ENCODE assay signal across 13 cellular contexts in the genomic region with DNA sequence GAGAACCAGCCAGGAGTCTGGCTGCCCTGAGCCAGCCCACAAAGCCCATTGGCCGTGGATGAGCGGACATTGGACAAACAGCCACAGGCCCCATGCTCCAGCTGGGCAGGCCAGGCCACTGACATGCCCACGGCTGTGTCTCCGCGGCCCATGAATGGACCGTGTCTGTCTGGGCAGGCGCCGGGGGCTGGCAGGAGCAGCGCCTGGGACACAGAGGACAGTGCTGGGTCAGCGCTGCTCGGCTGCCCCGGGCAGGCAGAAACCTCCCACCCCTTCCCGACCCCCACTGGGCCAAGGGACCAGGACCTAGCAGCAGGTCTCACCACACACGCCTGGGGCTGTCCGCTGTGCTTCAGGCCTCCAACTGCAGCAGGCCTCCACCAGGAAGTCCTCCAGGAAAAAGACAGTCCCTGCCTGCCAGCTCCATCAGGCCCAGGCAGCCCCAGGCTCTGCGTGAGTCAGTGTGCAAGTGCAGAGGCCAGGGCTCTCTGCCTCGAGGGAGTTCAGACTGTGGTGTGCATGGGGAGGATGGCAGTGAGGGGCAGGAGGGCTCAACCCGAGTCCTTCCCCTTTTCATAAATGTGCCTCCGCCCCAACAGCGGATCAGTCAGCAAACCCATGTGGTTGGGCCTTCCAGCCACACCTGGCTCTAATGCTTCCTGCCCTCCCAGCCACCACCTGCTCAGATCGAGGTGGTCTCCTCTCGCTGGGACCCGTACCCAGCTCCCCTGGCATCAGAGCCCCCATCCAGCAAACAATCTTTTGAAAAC. TPM values are rescaled to one million over a fixed set of nuclear protein-coding genes. Genes with fewer than 3 reads are reported as not detected.
DNase-seq lines count a peak whose midpoint lies in the region; ATAC-seq and TF ChIP-seq lines count a peak whose summit lies in the region.
"Had no signal": no experiment of that assay in that cellular context is flagged by ENCODE, and none has a peak within 500 bp of the region (broad histone marks: within the 10 kb centered on the region; RNA-seq: fewer than 3 reads in every experiment).

No MANE protein-coding gene starts in this region.

- DNase-seq in T1000 (lab: John Stamatoyannopoulos, UW), result peak; percentile 68
- peak; percentile 31 to 86 (median 70) for DNase-seq in head of caudate nucleus
- no peak for DNase-seq in sciatic nerve (ENCODE audit: low spot score)
- DNase-seq in smooth muscle cell (lab: John Stamatoyannopoulos, UW; ENCODE audit: unreplicated experiment), result no peak
- DNase-seq in activated CD4-positive, CD25-positive, alpha-beta regulatory T cell (lab: John Stamatoyannopoulos, UW), result no peak
- DNase-seq in NCI-H82 (lab: John Stamatoyannopoulos, UW), result no peak
- no peak for DNase-seq in hepatocyte (ENCODE audit: low spot score)
- DNase-seq: DND-41, glutamatergic neuron, NCI-H345 had no signal

- H2AFZ ChIP-seq in smooth muscle cell (ENCODE audit: low read depth), result no peak overlapping the region
- no peak overlapping the region for H2AFZ ChIP-seq in hepatocyte

- TF ChIP-seq CTCF in smooth muscle cell (IDR thresholded peaks at IDR 0.05; ENCODE audit: borderline replicate concordance, insufficient read depth, poor library complexity, severe bottlenecking) (no peak), hepatocyte (IDR thresholded peaks at IDR 0.05; ENCODE audit: poor library complexity) (no peak)

- H3K79me2 ChIP-seq in smooth muscle cell (ENCODE audit: low read depth) (no peaks in the 10 kb centered on the region), hepatocyte (no peaks in the 10 kb centered on the region)

- no peaks in the 10 kb centered on the region for H3K36me3 ChIP-seq in HUES6 (ENCODE audit: control insufficient read depth, insufficient read depth, low read length)
- no peaks in the 10 kb centered on the region for H3K36me3 ChIP-seq in smooth muscle cell (ENCODE audit: low read depth)
- H3K36me3 ChIP-seq in hepatocyte (replicated peaks; ENCODE audit: insufficient read depth, low read depth), result no peaks in the 10 kb centered on the region
- H3K36me3 ChIP-seq: cardiac muscle cell, thoracic aorta had no signal

- no peaks in the 10 kb centered on the region for H3F3A ChIP-seq in smooth muscle cell (ENCODE audit: low read depth)

- WGBS in smooth muscle cell (ENCODE audit: low lambda C conversion rate), result 77% methylated on average over 23 of the region's 23 CpGs
- 81% methylated on average over 23 of the region's 23 CpGs for WGBS in hepatocyte (ENCODE audit: low lambda C conversion rate, missing lambda C conversion rate)

- ATAC-seq in sciatic nerve, result peak; percentile 28

- no peaks in the 10 kb centered on the region for H4K20me1 ChIP-seq in smooth muscle cell (ENCODE audit: low read depth)
- no peaks in the 10 kb centered on the region for H4K20me1 ChIP-seq in hepatocyte (ENCODE audit: insufficient read depth, poor library complexity, severe bottlenecking)

- H3K27me3 ChIP-seq in HUES6 (ENCODE audit: control insufficient read depth, insufficient read depth, low read length) (no peaks in the 10 kb centered on the region), smooth muscle cell (ENCODE audit: low read depth) (no peaks in the 10 kb centered on the region), hepatocyte (no peaks in the 10 kb centered on the region)
- H3K27me3 ChIP-seq: cardiac muscle cell had no signal

- H3K9me2 ChIP-seq in hepatocyte (replicated peaks; ENCODE audit: insufficient read depth), result no peaks in the 10 kb centered on the region

- intact Hi-C loops in head of caudate nucleus (cut with DNase I) (no loop called here), sciatic nerve (cut with DNase I) (no loop called here)

- H3K4me3 ChIP-seq in HUES6 (ENCODE audit: low read depth, low read length) (no peak overlapping the region), smooth muscle cell (no peak overlapping the region), hepatocyte (no peak overlapping the region)
- H3K4me3 ChIP-seq: cardiac muscle cell, thoracic aorta had no signal

- H3K27ac ChIP-seq in HUES6 (ENCODE audit: low read depth, low read length), result no peak overlapping the region
- no peak overlapping the region for H3K27ac ChIP-seq in smooth muscle cell (ENCODE audit: low read depth)
- no peak overlapping the region for H3K27ac ChIP-seq in hepatocyte
- H3K27ac ChIP-seq: cardiac muscle cell, thoracic aorta had no signal

- peak overlapping the region; percentile 7 for H3K9ac ChIP-seq in HUES6 (ENCODE audit: low read length)
- H3K9ac ChIP-seq in smooth muscle cell (ENCODE audit: low read depth), result no peak overlapping the region

- H3K9me3 ChIP-seq in HUES6 (ENCODE audit: control insufficient read depth, insufficient read depth, low read depth, low read length) (no peaks in the 10 kb centered on the region), smooth muscle cell (replicated peaks; ENCODE audit: low read depth) (no peaks in the 10 kb centered on the region), hepatocyte (ENCODE audit: low read depth) (no peaks in the 10 kb centered on the region)
- H3K9me3 ChIP-seq: thoracic aorta had no signal

- H3K4me1 ChIP-seq in HUES6 (ENCODE audit: control insufficient read depth, insufficient read depth, low read length) (peaks cover 54% of the 10 kb centered on the region), smooth muscle cell (ENCODE audit: low read depth) (peaks cover 35% of the 10 kb centered on the region), hepatocyte (ENCODE audit: insufficient read depth) (peaks cover 36% of the 10 kb centered on the region)

- H3K4me2 ChIP-seq in smooth muscle cell (no peak overlapping the region), hepatocyte (no peak overlapping the region)

RNA-seq across cellular contexts. Expression of a gene that starts 17.2 kb away (rescaled TPM):
- total RNA-seq in sciatic nerve (5.4 TPM), smooth muscle cell (6.4 and 6.6 TPM in 2 replicates), hepatocyte (70.0 and 82.0 TPM in 2 replicates)
- polyA plus RNA-seq in smooth muscle cell (13.6 and 15.1 TPM in 2 replicates), hepatocyte (99.8 and 132 TPM in 2 replicates)

RNA-seq across cellular contexts. Expression of a gene that starts 54.6 kb away (rescaled TPM):
- total RNA-seq in sciatic nerve (9.9 TPM), smooth muscle cell (4.0 and 19.4 TPM in 2 replicates), hepatocyte (9.3 and 10.5 TPM in 2 replicates)
- polyA plus RNA-seq in smooth muscle cell (12.5 and 14.7 TPM in 2 replicates), hepatocyte (14.8 and 16.7 TPM in 2 replicates)

RNA-seq across cellular contexts. Expression of a gene that starts 54.8 kb away (rescaled TPM):
- total RNA-seq in sciatic nerve, result 24.1 TPM
- 29.9 and 30.4 TPM in 2 replicates for total RNA-seq in smooth muscle cell
- polyA plus RNA-seq in smooth muscle cell, result 49.0 and 50.5 TPM in 2 replicates
- total RNA-seq in hepatocyte, result 36.1 and 40.8 TPM in 2 replicates
- polyA plus RNA-seq in hepatocyte, result 57.8 and 59.4 TPM in 2 replicates

Comparison
In these comparisons a context has a peak if more than half of its experiments do, and no peak if none do; other contexts are left out.
1. DNase-seq: peak in T1000 (single experiment) and head of caudate nucleus (42 of 42); none in sciatic nerve (single experiment), smooth muscle cell (single experiment), activated CD4-positive, CD25-positive, alpha-beta regulatory T cell (0 of 4), NCI-H82 (single experiment) and hepatocyte (single experiment).